23 cellular contexts compared by ENCODE assay signal in genomic region chr12:98123186-98123585, GRCh38.
DNase-seq lines count a peak whose midpoint lies in the region; ATAC-seq and TF ChIP-seq lines count a peak whose summit lies in the region.
"Had no signal": no experiment of that assay in that cellular context is flagged by ENCODE, and none has a peak within 500 bp of the region (broad histone marks: within the 10 kb centered on the region; RNA-seq: fewer than 3 reads in every experiment).

No MANE protein-coding gene starts in this region.

- peak; percentile 15 to 68 (median 21) for DNase-seq in NCI-H1417 (lab: John Stamatoyannopoulos, UW)
- no peak for DNase-seq in NCI-H1417 treated with DMSO at 0.1 percent for 48 hours (lab: John Stamatoyannopoulos, UW)
- DNase-seq in NCI-H510A treated with DMSO at 0.1 percent for 48 hours (lab: John Stamatoyannopoulos, UW): peak; percentile 93
- no peak for DNase-seq in dorsolateral prefrontal cortex
- DNase-seq in HEK293T (ENCODE audit: extremely low spot score): no peak
- no peak for DNase-seq in GF-D8 (lab: John Stamatoyannopoulos, UW)
- DNase-seq: ACHN; Caco-2; CD4-positive, alpha-beta memory T cell; DMS 273 treated with DMSO at 0.1 percent for 48 hours; GM23248; HCEC 1CT; KBM-7; MM.1S; NCI-H1092; NCI-H1694; NCI-H774; Peyer's patch; SJCRH30 had no signal

- no peak for TF ChIP-seq POLR2A in gastroesophageal sphincter (IDR thresholded peaks at IDR 0.05)

- H3K36me3 ChIP-seq in gastroesophageal sphincter: no peaks in the 10 kb centered on the region
- no peaks in the 10 kb centered on the region for H3K36me3 ChIP-seq in stomach smooth muscle (ENCODE audit: control insufficient read depth in 2 of 2, insufficient read depth in 2 of 2, low read length in 2 of 2)
- H3K36me3 ChIP-seq: BLaER1 treated with 17β-estradiol and CSF1 and Interleukin-3, amounts not matched to agents 10 nM and 100 nM; Peyer's patch; SJCRH30 had no signal

- POLR2A ChIA-PET in HEK293T (lab: Yijun Ruan, JAX): no interaction called here

- H3K27me3 ChIP-seq in gastroesophageal sphincter (no peaks in the 10 kb centered on the region), stomach smooth muscle (ENCODE audit: control insufficient read depth in 1 of 2, insufficient read depth in 2 of 2, low read length in 2 of 2) (no peaks in the 10 kb centered on the region), dorsolateral prefrontal cortex (peaks cover 0 to 14% (median 0%) of the 10 kb centered on the region in 45 donors)
- H3K27me3 ChIP-seq: BLaER1 treated with 17β-estradiol and CSF1 and Interleukin-3, amounts not matched to agents 10 nM and 100 nM; Peyer's patch; SJCRH30 had no signal

- no peaks in the 10 kb centered on the region for H3K9me3 ChIP-seq in gastroesophageal sphincter
- no peaks in the 10 kb centered on the region for H3K9me3 ChIP-seq in stomach smooth muscle (ENCODE audit: control insufficient read depth in 2 of 2, low read length in 2 of 2)
- H3K9me3 ChIP-seq: BLaER1 treated with 17β-estradiol and CSF1 and Interleukin-3, amounts not matched to agents 10 nM and 100 nM; Caco-2; Peyer's patch; SJCRH30 had no signal

- H3K27ac ChIP-seq in gastroesophageal sphincter (peak overlapping the region in 3 of 4 donors; percentile 25 to 68 (median 48)), stomach smooth muscle (ENCODE audit: low read length) (peak overlapping the region; percentile 46), dorsolateral prefrontal cortex (no peak overlapping the region)
- H3K27ac ChIP-seq: 22Rv1; BLaER1 treated with 17β-estradiol and CSF1 and Interleukin-3, amounts not matched to agents 10 nM and 100 nM; GM23248; Peyer's patch; SJCRH30 had no signal

- WGBS in gastroesophageal sphincter (ENCODE audit: low coverage in 1 of 2), 2 donors: 31 to 42% methylated on average over 2 to 3 of the region's 4 CpGs

- no peak overlapping the region for H3K4me3 ChIP-seq in gastroesophageal sphincter
- H3K4me3 ChIP-seq in stomach smooth muscle (ENCODE audit: low read length in 2 of 2): peak overlapping the region in 1 of 2 donors; percentile 41
- no peak overlapping the region for H3K4me3 ChIP-seq in dorsolateral prefrontal cortex
- H3K4me3 ChIP-seq: BLaER1 treated with 17β-estradiol and CSF1 and Interleukin-3, amounts not matched to agents 10 nM and 100 nM; GM23248; Peyer's patch; SJCRH30 had no signal

- H3K9ac ChIP-seq in stomach smooth muscle (ENCODE audit: low read length in 2 of 2): no peak overlapping the region
- H3K9ac ChIP-seq: BLaER1 treated with 17β-estradiol and CSF1 and Interleukin-3, amounts not matched to agents 10 nM and 100 nM; GM23248 had no signal

- CTCF ChIA-PET in HEK293T (lab: Yijun Ruan, JAX): interaction anchor here (0.6 kb wide), 1 partner anchor 83 kb away, joined by 3 read pairs; no protein-coding TSS in a partner anchor

- no peak for TF ChIP-seq CTCF in gastroesophageal sphincter (IDR thresholded peaks at IDR 0.05)
- TF ChIP-seq CTCF in dorsolateral prefrontal cortex (IDR thresholded peaks at IDR 0.05 in 54 of 56, conservative IDR thresholded peaks at IDR 0.05 in 2 of 56; ENCODE audit: low read depth in 1 of 56, partially characterized antibody in 56 of 56): no peak

- H3K4me1 ChIP-seq in gastroesophageal sphincter (peaks cover 3 to 36% (median 7%) of the 10 kb centered on the region in 3 donors), stomach smooth muscle (ENCODE audit: control insufficient read depth, insufficient read depth, low read length) (peaks cover 11% of the 10 kb centered on the region)
- H3K4me1 ChIP-seq: Peyer's patch, SJCRH30 had no signal

- no peak for TF ChIP-seq EP300 in gastroesophageal sphincter (IDR thresholded peaks at IDR 0.05)

- no peak for ATAC-seq in gastroesophageal sphincter

- intact Hi-C loops in dorsolateral prefrontal cortex (cut with DNase I): no loop called here

TF ChIP-seq in HEK293T, 16 proteins besides CTCF, POLR2A, EP300 and RAD21:
- TF ChIP-seq FOXA1 (IDR thresholded peaks at IDR 0.05) (no peak), ARNT (IDR thresholded peaks at IDR 0.05) (no peak), SUZ12 (IDR thresholded peaks at IDR 0.05) (no peak), CTBP1 (IDR thresholded peaks at IDR 0.05; ENCODE audit: borderline replicate concordance) (no peak), PKNOX1 (IDR thresholded peaks at IDR 0.05) (no peak), FOXM1 (IDR thresholded peaks at IDR 0.05; ENCODE audit: borderline replicate concordance) (no peak), ELF4 (IDR thresholded peaks at IDR 0.05) (no peak), TARDBP (IDR thresholded peaks at IDR 0.05) (no peak), HDGF (IDR thresholded peaks at IDR 0.05; ENCODE audit: borderline replicate concordance) (no peak), NFRKB (IDR thresholded peaks at IDR 0.05) (no peak)

Comparison
In these comparisons a context has a peak if more than half of its experiments do, and no peak if none do; other contexts are left out.
1. DNase-seq: peak in NCI-H1417 (3 of 3) and NCI-H510A treated with DMSO at 0.1 percent for 48 hours (single experiment); none in NCI-H1417 treated with DMSO at 0.1 percent for 48 hours (single experiment), dorsolateral prefrontal cortex (0 of 10), HEK293T (single experiment) and GF-D8 (single experiment).
2. H3K27ac ChIP-seq: peak in gastroesophageal sphincter (3 of 4) and stomach smooth muscle (single experiment); none in dorsolateral prefrontal cortex (0 of 59).